In genomic region chr17:7261377-7262191, GRCh38 we compare ENCODE assay signal across 8 cellular contexts. TPM values are rescaled to one million over a fixed set of nuclear protein-coding genes. Genes with fewer than 3 reads are reported as not detected.
A peak's percentile ranks its signal among the peaks of the same experiment; 100 is the strongest.
DNase-seq lines count a peak whose midpoint lies in the region; ATAC-seq, FAIRE-seq and TF ChIP-seq lines count a peak whose summit lies in the region.

No MANE protein-coding gene starts in this region.

- ATAC-seq in Right ventricle myocardium inferior (peak; percentile 27), HepG2 (no peak), HG03025 (IDR thresholded peaks at IDR 0.05; ENCODE audit: low FRiP score, unreplicated experiment) (no peak), GM21528 (IDR thresholded peaks at IDR 0.05; ENCODE audit: low FRiP score, unreplicated experiment) (no peak)

- CTCF ChIA-PET in mammary epithelial cell (lab: Charles Lee; ENCODE audit: low non-redundant PET) (no interaction called here), HepG2 (lab: Yijun Ruan, JAX; ENCODE audit: low intra/inter-chr PET ratio, low total read pairs) (no interaction called here)

- H3K4me3 ChIP-seq in mammary epithelial cell (replicated peaks in 1 of 3; ENCODE audit: insufficient read depth in 1 of 3, low read depth in 2 of 3, low read length in 3 of 3) (peak overlapping the region; percentile 33 to 55 (median 37)), HepG2 (replicated peaks in 1 of 3; ENCODE audit: insufficient read depth in 1 of 3, low read depth in 2 of 3, low read length in 3 of 3) (no peak overlapping the region), testis (peak overlapping the region; percentile 45 to 52)

- dilution Hi-C loops in mammary epithelial cell (cut with HindIII; ENCODE audit: low sequenced_read_pairs): no loop called here

- TF ChIP-seq CTCF in mammary epithelial cell (conservative IDR thresholded peaks at IDR 0.05 in 1 of 2, IDR thresholded peaks at IDR 0.05 in 1 of 2; ENCODE audit: extremely low read depth in 1 of 2, insufficient read depth in 1 of 2, low read depth in 1 of 2, low read length in 2 of 2) (no peak), HepG2 (CRISPR knock-in tag; IDR thresholded peaks at IDR 0.05) (no peak), testis (IDR thresholded peaks at IDR 0.05) (no peak)

- peak overlapping the region; percentile 95 for H3K4me2 ChIP-seq in mammary epithelial cell (ENCODE audit: insufficient read depth, low read depth, low read length)
- no peak overlapping the region for H3K4me2 ChIP-seq in HepG2 (ENCODE audit: low read depth, low read length)

- no peaks in the 10 kb centered on the region for H3K27me3 ChIP-seq in mammary epithelial cell (ENCODE audit: insufficient read depth, low read length)
- H3K27me3 ChIP-seq in HepG2 (ENCODE audit: control insufficient read depth in 1 of 2, insufficient read depth in 2 of 2, low read length in 2 of 2): no peaks in the 10 kb centered on the region
- no peaks in the 10 kb centered on the region for H3K27me3 ChIP-seq in testis

- H2AFZ ChIP-seq in mammary epithelial cell (ENCODE audit: low read depth, low read length): peak overlapping the region; percentile 86
- H2AFZ ChIP-seq in HepG2 (ENCODE audit: low read length): no peak overlapping the region

- peak overlapping the region; percentile 53 for H3K27ac ChIP-seq in mammary epithelial cell (ENCODE audit: insufficient read depth, low read depth, low read length)
- H3K27ac ChIP-seq in HepG2 (ENCODE audit: extremely low read length, insufficient read depth, low read length): no peak overlapping the region
- no peak overlapping the region for H3K27ac ChIP-seq in testis

- H3K9ac ChIP-seq in mammary epithelial cell (ENCODE audit: insufficient read depth, low read length) (peak overlapping the region; percentile 43), HepG2 (ENCODE audit: insufficient read depth, low read depth, low read length) (no peak overlapping the region)

- no peak for TF ChIP-seq RAD21 in HepG2 (CRISPR knock-in tag; IDR thresholded peaks at IDR 0.05)

- TF ChIP-seq POLR2A in HepG2 (IDR thresholded peaks at IDR 0.05; ENCODE audit: insufficient read depth in 1 of 2, low read depth in 2 of 2, low read length in 2 of 2): no peak
- no peak for TF ChIP-seq POLR2A in testis (IDR thresholded peaks at IDR 0.05)

- DNase-seq in Right ventricle myocardium inferior (ENCODE audit: missing footprints): no peak
- no peak for DNase-seq in cardiac septum (ENCODE audit: low spot score)
- DNase-seq in mammary epithelial cell: no peak
- no peak for DNase-seq in HepG2 (ENCODE audit: low spot score)
- no peak for DNase-seq in testis
- DNase-seq in iPS-NIHi7 (ENCODE audit: extremely low spot score): no peak

- no peaks in the 10 kb centered on the region for H3K36me3 ChIP-seq in mammary epithelial cell (ENCODE audit: insufficient read depth, low read length)
- 0 out of 5 replicates have a peak, but pooled peaks cover 0 to 3% of the 10 kb centered on the region in 2 experiments for H3K36me3 ChIP-seq in HepG2 (replicated peaks in 1 of 2; ENCODE audit: control insufficient read depth in 1 of 2, insufficient read depth in 2 of 2, low read length in 2 of 2)
- no peaks in the 10 kb centered on the region for H3K36me3 ChIP-seq in testis (ENCODE audit: low read depth, missing control alignments)

- WGBS in mammary epithelial cell (ENCODE audit: low coverage, missing lambda C conversion rate): 64% methylated on average over 9 of the region's 72 CpGs
- 98% methylated on average over 67 of the region's 72 CpGs for WGBS in HepG2 (ENCODE audit: low lambda C conversion rate)
- WGBS in testis, 2 donors: 5 to 7% methylated on average over 22 to 53 of the region's 72 CpGs

- H4K20me1 ChIP-seq in mammary epithelial cell (ENCODE audit: insufficient read depth, low read length) (no peaks in the 10 kb centered on the region), HepG2 (ENCODE audit: insufficient read depth, low read length) (no peaks in the 10 kb centered on the region)

- H3K79me2 ChIP-seq in mammary epithelial cell (ENCODE audit: insufficient read depth, low read length) (no peaks in the 10 kb centered on the region), HepG2 (ENCODE audit: insufficient read depth, low read length) (no peaks in the 10 kb centered on the region)

- H3K9me3 ChIP-seq in mammary epithelial cell (replicated peaks; ENCODE audit: insufficient read depth, low read length) (no peaks in the 10 kb centered on the region), HepG2 (ENCODE audit: low read length) (no peaks in the 10 kb centered on the region), testis (no peaks in the 10 kb centered on the region)

- intact Hi-C loops in Right ventricle myocardium inferior (cut with DNase I): no loop called here
- intact Hi-C loops in cardiac septum (cut with DNase I): no loop called here
- intact Hi-C loops in mammary epithelial cell (cut with micrococcal nuclease): no loop called here
- intact Hi-C loops in HepG2 (cut with micrococcal nuclease; ENCODE audit: unreplicated experiment): no loop called here
- intact Hi-C loops in testis (cut with DNase I; ENCODE audit: low total_unique reads): no loop called here

- POLR2A ChIA-PET in HepG2 (lab: Yijun Ruan, JAX): no interaction called here

- in situ Hi-C loops in mammary epithelial cell (cut with MboI; ENCODE audit: low sequenced_read_pairs in 2 of 2): no loop called here
- in situ Hi-C loops in HepG2 (cut with HindIII; ENCODE audit: extremely low pct_ligation_motif_present, low pct_unique_long_range_greater_than_20kb): no loop called here

- H3K4me1 ChIP-seq in mammary epithelial cell (ENCODE audit: insufficient read depth, low read length): peaks cover 43% of the 10 kb centered on the region
- H3K4me1 ChIP-seq in HepG2 (ENCODE audit: insufficient read depth, low read length): peaks cover 70% of the 10 kb centered on the region
- H3K4me1 ChIP-seq in testis: peaks cover 8% of the 10 kb centered on the region

- TF ChIP-seq EP300 in HepG2 (IDR thresholded peaks at IDR 0.05; ENCODE audit: low read depth in 2 of 2, low read length in 2 of 2): no peak
- TF ChIP-seq EP300 in HepG2 (CRISPR knock-in tag; IDR thresholded peaks at IDR 0.05; ENCODE audit: borderline replicate concordance): no peak

- FAIRE-seq in HepG2 (lab: Jason Lieb, UNC): no peak

- no TSS peak for BruUV-seq in mammary epithelial cell (replicated peaks; lab: Mats Ljungman, UMichigan)
- no TSS peak for BruUV-seq in HepG2 (replicated peaks; lab: Mats Ljungman, UMichigan)

RNA-seq across cellular contexts. Expression of gene CLDN7, which starts 0.7 kb away (rescaled TPM):
- 1.2 TPM for total RNA-seq in Right ventricle myocardium inferior
- 0.75 TPM for total RNA-seq in cardiac septum
- 10 to 100 TPM in 1 of 2 donors, 1 to 10 TPM in 1; 5.0 to 57.8 TPM for total RNA-seq in mammary epithelial cell
- 10.4 TPM for polyA plus RNA-seq in mammary epithelial cell
- 3.2 TPM for polyA minus RNA-seq in mammary epithelial cell
- not detected in 2 replicates for total RNA-seq in HepG2 (2016; rRNA removed; fragmentation: Illumina TruSeq; extraction: Trizol)
- total RNA-seq in HepG2 (2016; cell fraction: cytosol; rRNA removed; fragmentation: Illumina TruSeq; extraction: Trizol; ENCODE audit: low read depth): not detected in 2 replicates
- not detected in 2 replicates for total RNA-seq in HepG2 (2016; cell fraction: insoluble cytoplasmic fraction; rRNA removed; fragmentation: Illumina TruSeq; extraction: Trizol)
- not detected in 2 replicates for total RNA-seq in HepG2 (2016; cell fraction: membrane; rRNA removed; fragmentation: Illumina TruSeq; extraction: Trizol)
- total RNA-seq in HepG2 (2016; cell fraction: nucleus; rRNA removed; fragmentation: Illumina TruSeq; extraction: Trizol): not detected in 2 replicates
- polyA plus RNA-seq in HepG2 (2011; rRNA removed): not detected in 2 replicates
- polyA plus RNA-seq in HepG2 (2011; cell fraction: cytosol; rRNA removed): not detected in 2 replicates
- not detected in 2 replicates for polyA plus RNA-seq in HepG2 (2011; cell fraction: nucleus; rRNA removed)
- polyA plus RNA-seq in HepG2 (2012): not detected in 2 replicates
- not detected in 2 replicates for polyA plus RNA-seq in HepG2 (2016; cell fraction: cytosol; fragmentation: Illumina TruSeq; extraction: Trizol; ENCODE audit: low read depth)
- not detected in 2 replicates for polyA plus RNA-seq in HepG2 (2016; cell fraction: insoluble cytoplasmic fraction; fragmentation: Illumina TruSeq; extraction: Trizol; ENCODE audit: low read depth)
- not detected in 2 replicates for polyA plus RNA-seq in HepG2 (2016; cell fraction: membrane; fragmentation: Illumina TruSeq; extraction: Trizol; ENCODE audit: low read depth)
- polyA plus RNA-seq in HepG2 (2016; cell fraction: nucleus; fragmentation: Illumina TruSeq; extraction: Trizol; ENCODE audit: insufficient read depth, low read depth): not detected in 2 replicates
- 10.0 TPM in 1 of 2 replicates, not detected in the other for polyA minus RNA-seq in HepG2 (2011; rRNA and poly(A)+ RNA removed; ENCODE audit: low replicate concordance)
- not detected in 2 replicates for polyA minus RNA-seq in HepG2 (2011; cell fraction: cytosol; rRNA and poly(A)+ RNA removed)
- polyA minus RNA-seq in HepG2 (2011; cell fraction: nucleus; rRNA and poly(A)+ RNA removed): not detected in 2 replicates
- total RNA-seq in testis: 1 to 10 TPM; 4.5 to 6.9 TPM
- polyA plus RNA-seq in testis (ENCODE audit: insufficient read depth, low read depth, low replicate concordance): 8.8 TPM

RNA-seq across cellular contexts. Expression of gene ELP5, which starts 9.6 kb away (rescaled TPM):
- total RNA-seq in Right ventricle myocardium inferior (72.7 TPM), cardiac septum (57.5 TPM), mammary epithelial cell (10 to 100 TPM; 18.8 to 52.0 TPM), HepG2 (2016; rRNA removed; fragmentation: Illumina TruSeq; extraction: Trizol) (68.0 and 69.8 TPM in 2 replicates), testis (100 to 1,000 TPM; 107 to 123 TPM)
- polyA plus RNA-seq in mammary epithelial cell (39.3 TPM), HepG2 (2011; rRNA removed) (67.6 and 75.4 TPM in 2 replicates), testis (ENCODE audit: insufficient read depth, low read depth, low replicate concordance) (295 TPM)
- polyA minus RNA-seq in mammary epithelial cell: 46.8 TPM
- total RNA-seq in HepG2 (2016; cell fraction: cytosol; rRNA removed; fragmentation: Illumina TruSeq; extraction: Trizol; ENCODE audit: low read depth): 111 and 129 TPM in 2 replicates
- 64.4 and 71.8 TPM in 2 replicates for total RNA-seq in HepG2 (2016; cell fraction: insoluble cytoplasmic fraction; rRNA removed; fragmentation: Illumina TruSeq; extraction: Trizol)
- total RNA-seq in HepG2 (2016; cell fraction: membrane; rRNA removed; fragmentation: Illumina TruSeq; extraction: Trizol): 142 and 154 TPM in 2 replicates
- 40.7 and 41.3 TPM in 2 replicates for total RNA-seq in HepG2 (2016; cell fraction: nucleus; rRNA removed; fragmentation: Illumina TruSeq; extraction: Trizol)
- 79.0 and 80.4 TPM in 2 replicates for polyA plus RNA-seq in HepG2 (2011; cell fraction: cytosol; rRNA removed)
- polyA plus RNA-seq in HepG2 (2011; cell fraction: nucleus; rRNA removed): 109 and 116 TPM in 2 replicates
- 54.3 and 56.5 TPM in 2 replicates for polyA plus RNA-seq in HepG2 (2012)
- polyA plus RNA-seq in HepG2 (2016; cell fraction: cytosol; fragmentation: Illumina TruSeq; extraction: Trizol; ENCODE audit: low read depth): 153 and 183 TPM in 2 replicates
- polyA plus RNA-seq in HepG2 (2016; cell fraction: insoluble cytoplasmic fraction; fragmentation: Illumina TruSeq; extraction: Trizol; ENCODE audit: low read depth): 78.9 and 80.0 TPM in 2 replicates
- polyA plus RNA-seq in HepG2 (2016; cell fraction: membrane; fragmentation: Illumina TruSeq; extraction: Trizol; ENCODE audit: low read depth): 162 and 180 TPM in 2 replicates
- 87.0 and 90.3 TPM in 2 replicates for polyA plus RNA-seq in HepG2 (2016; cell fraction: nucleus; fragmentation: Illumina TruSeq; extraction: Trizol; ENCODE audit: insufficient read depth, low read depth)
- 70.4 and 79.0 TPM in 2 replicates for polyA minus RNA-seq in HepG2 (2011; rRNA and poly(A)+ RNA removed; ENCODE audit: low replicate concordance)
- polyA minus RNA-seq in HepG2 (2011; cell fraction: cytosol; rRNA and poly(A)+ RNA removed): 19.7 and 20.9 TPM in 2 replicates
- polyA minus RNA-seq in HepG2 (2011; cell fraction: nucleus; rRNA and poly(A)+ RNA removed): 29.2 and 33.6 TPM in 2 replicates

RNA-seq across cellular contexts. Expression of gene CTDNEP1, which starts 10.1 kb away (rescaled TPM):
- total RNA-seq in Right ventricle myocardium inferior: 114 TPM
- 111 TPM for total RNA-seq in cardiac septum
- total RNA-seq in mammary epithelial cell: 100 to 1,000 TPM in 1 of 2 donors, 10 to 100 TPM in 1; 28.2 to 122 TPM
- polyA plus RNA-seq in mammary epithelial cell: 110 TPM
- 263 TPM for polyA minus RNA-seq in mammary epithelial cell
- total RNA-seq in HepG2 (2016; rRNA removed; fragmentation: Illumina TruSeq; extraction: Trizol): 19.8 and 32.0 TPM in 2 replicates
- total RNA-seq in HepG2 (2016; cell fraction: cytosol; rRNA removed; fragmentation: Illumina TruSeq; extraction: Trizol; ENCODE audit: low read depth): 19.4 and 21.9 TPM in 2 replicates
- total RNA-seq in HepG2 (2016; cell fraction: insoluble cytoplasmic fraction; rRNA removed; fragmentation: Illumina TruSeq; extraction: Trizol): 18.5 and 25.6 TPM in 2 replicates
- total RNA-seq in HepG2 (2016; cell fraction: membrane; rRNA removed; fragmentation: Illumina TruSeq; extraction: Trizol): 66.8 and 71.2 TPM in 2 replicates
- 30.3 and 34.3 TPM in 2 replicates for total RNA-seq in HepG2 (2016; cell fraction: nucleus; rRNA removed; fragmentation: Illumina TruSeq; extraction: Trizol)
- 118 and 126 TPM in 2 replicates for polyA plus RNA-seq in HepG2 (2011; rRNA removed)
- polyA plus RNA-seq in HepG2 (2011; cell fraction: cytosol; rRNA removed): 101 and 109 TPM in 2 replicates
- polyA plus RNA-seq in HepG2 (2011; cell fraction: nucleus; rRNA removed): 101 and 114 TPM in 2 replicates
- 127 and 151 TPM in 2 replicates for polyA plus RNA-seq in HepG2 (2012)
- polyA plus RNA-seq in HepG2 (2016; cell fraction: cytosol; fragmentation: Illumina TruSeq; extraction: Trizol; ENCODE audit: low read depth): 143 and 153 TPM in 2 replicates
- polyA plus RNA-seq in HepG2 (2016; cell fraction: insoluble cytoplasmic fraction; fragmentation: Illumina TruSeq; extraction: Trizol; ENCODE audit: low read depth): 110 and 145 TPM in 2 replicates
- polyA plus RNA-seq in HepG2 (2016; cell fraction: membrane; fragmentation: Illumina TruSeq; extraction: Trizol; ENCODE audit: low read depth): 280 and 308 TPM in 2 replicates
- polyA plus RNA-seq in HepG2 (2016; cell fraction: nucleus; fragmentation: Illumina TruSeq; extraction: Trizol; ENCODE audit: insufficient read depth, low read depth): 149 and 153 TPM in 2 replicates
- 128 and 176 TPM in 2 replicates for polyA minus RNA-seq in HepG2 (2011; rRNA and poly(A)+ RNA removed; ENCODE audit: low replicate concordance)
- polyA minus RNA-seq in HepG2 (2011; cell fraction: cytosol; rRNA and poly(A)+ RNA removed): 85.9 and 95.1 TPM in 2 replicates
- 45.1 and 50.7 TPM in 2 replicates for polyA minus RNA-seq in HepG2 (2011; cell fraction: nucleus; rRNA and poly(A)+ RNA removed)
- total RNA-seq in testis: 10 to 100 TPM; 86.4 to 94.0 TPM
- 138 TPM for polyA plus RNA-seq in testis (ENCODE audit: insufficient read depth, low read depth, low replicate concordance)

RNA-seq across cellular contexts. Expression of gene GABARAP, which starts 19.3 kb away (rescaled TPM):
- total RNA-seq in Right ventricle myocardium inferior (444 TPM), cardiac septum (449 TPM), mammary epithelial cell (100 to 1,000 TPM; 116 to 204 TPM), HepG2 (2016; rRNA removed; fragmentation: Illumina TruSeq; extraction: Trizol) (161 and 239 TPM in 2 replicates), testis (100 to 1,000 TPM; 521 to 683 TPM)
- polyA plus RNA-seq in mammary epithelial cell (326 TPM), HepG2 (2011; rRNA removed) (274 and 310 TPM in 2 replicates), testis (ENCODE audit: insufficient read depth, low read depth, low replicate concordance) (1,171 TPM)
- polyA minus RNA-seq in mammary epithelial cell: 296 TPM
- total RNA-seq in HepG2 (2016; cell fraction: cytosol; rRNA removed; fragmentation: Illumina TruSeq; extraction: Trizol; ENCODE audit: low read depth): 90.5 and 100 TPM in 2 replicates
- 168 and 250 TPM in 2 replicates for total RNA-seq in HepG2 (2016; cell fraction: insoluble cytoplasmic fraction; rRNA removed; fragmentation: Illumina TruSeq; extraction: Trizol)
- 138 and 155 TPM in 2 replicates for total RNA-seq in HepG2 (2016; cell fraction: membrane; rRNA removed; fragmentation: Illumina TruSeq; extraction: Trizol)
- 68.4 and 69.0 TPM in 2 replicates for total RNA-seq in HepG2 (2016; cell fraction: nucleus; rRNA removed; fragmentation: Illumina TruSeq; extraction: Trizol)
- polyA plus RNA-seq in HepG2 (2011; cell fraction: cytosol; rRNA removed): 305 and 428 TPM in 2 replicates
- 83.2 and 122 TPM in 2 replicates for polyA plus RNA-seq in HepG2 (2011; cell fraction: nucleus; rRNA removed)
- 331 and 348 TPM in 2 replicates for polyA plus RNA-seq in HepG2 (2012)
- polyA plus RNA-seq in HepG2 (2016; cell fraction: cytosol; fragmentation: Illumina TruSeq; extraction: Trizol; ENCODE audit: low read depth): 210 and 241 TPM in 2 replicates
- polyA plus RNA-seq in HepG2 (2016; cell fraction: insoluble cytoplasmic fraction; fragmentation: Illumina TruSeq; extraction: Trizol; ENCODE audit: low read depth): 472 and 477 TPM in 2 replicates
- polyA plus RNA-seq in HepG2 (2016; cell fraction: membrane; fragmentation: Illumina TruSeq; extraction: Trizol; ENCODE audit: low read depth): 260 and 279 TPM in 2 replicates
- polyA plus RNA-seq in HepG2 (2016; cell fraction: nucleus; fragmentation: Illumina TruSeq; extraction: Trizol; ENCODE audit: insufficient read depth, low read depth): 204 and 210 TPM in 2 replicates
- 234 and 265 TPM in 2 replicates for polyA minus RNA-seq in HepG2 (2011; rRNA and poly(A)+ RNA removed; ENCODE audit: low replicate concordance)
- 83.4 and 114 TPM in 2 replicates for polyA minus RNA-seq in HepG2 (2011; cell fraction: cytosol; rRNA and poly(A)+ RNA removed)
- polyA minus RNA-seq in HepG2 (2011; cell fraction: nucleus; rRNA and poly(A)+ RNA removed): 37.2 and 53.3 TPM in 2 replicates

RNA-seq across cellular contexts. Expression of gene SLC2A4, which starts 19.9 kb away (rescaled TPM):
- 119 TPM for total RNA-seq in Right ventricle myocardium inferior
- total RNA-seq in cardiac septum: 73.5 TPM
- total RNA-seq in mammary epithelial cell: under 1 TPM in 1 of 2 donors, not detected in 1; 0.12 TPM
- polyA plus RNA-seq in mammary epithelial cell: 0.02 TPM
- polyA minus RNA-seq in mammary epithelial cell: 1.9 TPM
- total RNA-seq in HepG2 (2016; rRNA removed; fragmentation: Illumina TruSeq; extraction: Trizol): 2.6 and 5.8 TPM in 2 replicates
- total RNA-seq in HepG2 (2016; cell fraction: cytosol; rRNA removed; fragmentation: Illumina TruSeq; extraction: Trizol; ENCODE audit: low read depth): 1.1 and 1.3 TPM in 2 replicates
- 2.6 and 6.2 TPM in 2 replicates for total RNA-seq in HepG2 (2016; cell fraction: insoluble cytoplasmic fraction; rRNA removed; fragmentation: Illumina TruSeq; extraction: Trizol)
- 2.9 and 3.0 TPM in 2 replicates for total RNA-seq in HepG2 (2016; cell fraction: membrane; rRNA removed; fragmentation: Illumina TruSeq; extraction: Trizol)
- total RNA-seq in HepG2 (2016; cell fraction: nucleus; rRNA removed; fragmentation: Illumina TruSeq; extraction: Trizol): 5.2 and 8.4 TPM in 2 replicates
- polyA plus RNA-seq in HepG2 (2011; rRNA removed): 4.9 and 6.3 TPM in 2 replicates
- 3.9 and 5.4 TPM in 2 replicates for polyA plus RNA-seq in HepG2 (2011; cell fraction: cytosol; rRNA removed)
- 13.8 and 15.9 TPM in 2 replicates for polyA plus RNA-seq in HepG2 (2011; cell fraction: nucleus; rRNA removed)
- polyA plus RNA-seq in HepG2 (2012): 1.9 and 2.8 TPM in 2 replicates
- polyA plus RNA-seq in HepG2 (2016; cell fraction: cytosol; fragmentation: Illumina TruSeq; extraction: Trizol; ENCODE audit: low read depth): 0.44 and 0.46 TPM in 2 replicates
- polyA plus RNA-seq in HepG2 (2016; cell fraction: insoluble cytoplasmic fraction; fragmentation: Illumina TruSeq; extraction: Trizol; ENCODE audit: low read depth): 1.6 and 2.0 TPM in 2 replicates
- 1.1 and 1.3 TPM in 2 replicates for polyA plus RNA-seq in HepG2 (2016; cell fraction: membrane; fragmentation: Illumina TruSeq; extraction: Trizol; ENCODE audit: low read depth)
- 8.0 and 10.3 TPM in 2 replicates for polyA plus RNA-seq in HepG2 (2016; cell fraction: nucleus; fragmentation: Illumina TruSeq; extraction: Trizol; ENCODE audit: insufficient read depth, low read depth)
- 0.68 and 20.8 TPM in 2 replicates for polyA minus RNA-seq in HepG2 (2011; rRNA and poly(A)+ RNA removed; ENCODE audit: low replicate concordance)
- polyA minus RNA-seq in HepG2 (2011; cell fraction: cytosol; rRNA and poly(A)+ RNA removed): 5.3 and 5.8 TPM in 2 replicates
- polyA minus RNA-seq in HepG2 (2011; cell fraction: nucleus; rRNA and poly(A)+ RNA removed): 10.2 and 10.3 TPM in 2 replicates
- 1 to 10 TPM; 4.2 to 6.6 TPM for total RNA-seq in testis
- polyA plus RNA-seq in testis (ENCODE audit: insufficient read depth, low read depth, low replicate concordance): 4.7 TPM

Comparison
In these comparisons a context has a peak if more than half of its experiments do, and no peak if none do; other contexts are left out.
1. H3K4me3 ChIP-seq: peak in mammary epithelial cell (3 of 3) and testis (2 of 2); none in HepG2 (0 of 3).